Comparison of ENCODE assay signal across 8 cellular contexts in genomic region chrX:23667239-23668177, GRCh38. TPM values are rescaled to one million over a fixed set of nuclear protein-coding genes. Genes with fewer than 3 reads are reported as not detected.
A peak's percentile ranks its signal among the peaks of the same experiment; 100 is the strongest.
DNase-seq lines count a peak whose midpoint lies in the region; ATAC-seq and TF ChIP-seq lines count a peak whose summit lies in the region.

Gene PRDX4, plus strand, starts transcription at chrX:23667493. Its CDS starts 78 bp downstream, at chrX:23667571.

- H3K27ac ChIP-seq in ectodermal cell (ENCODE audit: insufficient read depth, low read depth, low read length, poor library complexity, severe bottlenecking) (no peak within 1 kb of the TSS), lung (ENCODE audit: low read depth in 1 of 2, low read length in 1 of 2) (peak within 1 kb of the TSS; percentile 76 to 97)

- H3K36me3 Mint-ChIP-seq in CD14-positive monocyte, result peaks cover 0 to 5% of the 10 kb centered on the region in 2 donors
- H3K36me3 Mint-ChIP-seq in activated CD4-positive, alpha-beta memory T cell treated with anti-CD3 and anti-CD28 coated beads, Interleukin-2, amount 10 ng/mL, durations not matched to agents 7 days and 5 days (ENCODE audit: low read depth), result peaks cover 8% of the 10 kb centered on the region

- H3K4me3 ChIP-seq in ectodermal cell (ENCODE audit: insufficient read depth, low read depth, low read length), result peak within 1 kb of the TSS; percentile 59
- H3K4me3 ChIP-seq in lung, result peak within 1 kb of the TSS; percentile 71

- H3K27me3 Mint-ChIP-seq in CD14-positive monocyte (ENCODE audit: low read depth in 3 of 3), result peaks cover 0 to 11% (median 0%) of the 10 kb centered on the region in 3 donors
- no peaks in the 10 kb centered on the region for H3K27me3 Mint-ChIP-seq in activated CD4-positive, alpha-beta memory T cell treated with anti-CD3 and anti-CD28 coated beads, Interleukin-2, amount 10 ng/mL, durations not matched to agents 7 days and 5 days

- DNase-seq in CD14-positive monocyte (ENCODE audit: low spot score) (peak; percentile 87), NCI-H82 (lab: John Stamatoyannopoulos, UW) (peak; percentile 91), lung (ENCODE audit: low spot score) (peak; percentile 88)
- peak; percentile 79 for DNase-seq in activated CD4-positive, alpha-beta memory T cell treated with anti-CD3 and anti-CD28 coated beads, Interleukin-2, amount 10 ng/mL, durations not matched to agents 7 days and 5 days
- peak; percentile 49 to 75 (median 62) for DNase-seq in stimulated activated CD4-positive, alpha-beta T cell treated with anti-CD3 and anti-CD28 coated beads, TNF-alpha, amount 100 ng/mL, for 24 hours (ENCODE audit: low read depth in 3 of 3)

- TF ChIP-seq CTCF in CD14-positive monocyte (IDR thresholded peaks at IDR 0.05) (no peak), lung (IDR thresholded peaks at IDR 0.05; ENCODE audit: control extremely low read depth, extremely low read depth) (no peak)

- WGBS in ectodermal cell, 2 experiments, result 0 to 1% methylated on average over 65 to 72 of the region's 73 CpGs
- WGBS in lung, 2 donors, result 1 to 28% methylated on average over 44 to 73 of the region's 73 CpGs

- peaks cover 0 to 7% (median 0%) of the 10 kb centered on the region in 7 donors for H3K9me3 Mint-ChIP-seq in CD14-positive monocyte
- no peaks in the 10 kb centered on the region for H3K9me3 Mint-ChIP-seq in activated CD4-positive, alpha-beta memory T cell treated with anti-CD3 and anti-CD28 coated beads, Interleukin-2, amount 10 ng/mL, durations not matched to agents 7 days and 5 days

- no peaks in the 10 kb centered on the region for H3K9me3 ChIP-seq in ectodermal cell (ENCODE audit: control insufficient read depth, low read length)
- H3K9me3 ChIP-seq in lung (ENCODE audit: control insufficient read depth in 2 of 2, insufficient read depth in 1 of 2, low read length in 1 of 2), result peaks cover 0 to 6% of the 10 kb centered on the region in 2 donors

- intact Hi-C loops in CD14-positive monocyte (cut with micrococcal nuclease), result no loop called here

- CTCF ChIA-PET in activated CD4-positive, alpha-beta memory T cell treated with anti-CD3 and anti-CD28 coated beads, Interleukin-2, amount 10 ng/mL, durations not matched to agents 7 days and 5 days (lab: Charles Lee), result interaction anchor here (1.5 kb wide), 1 partner anchor 386 kb away, joined by 4 read pairs; no protein-coding TSS in a partner anchor

- H3K27me3 ChIP-seq in ectodermal cell (ENCODE audit: control insufficient read depth, insufficient read depth, low read length, poor library complexity, severe bottlenecking) (no peaks in the 10 kb centered on the region), lung (ENCODE audit: control insufficient read depth, insufficient read depth) (no peaks in the 10 kb centered on the region)

- no peaks in the 10 kb centered on the region for H3K4me1 ChIP-seq in ectodermal cell (ENCODE audit: control insufficient read depth, insufficient read depth, low read length)
- no peaks in the 10 kb centered on the region for H3K4me1 ChIP-seq in lung (ENCODE audit: control insufficient read depth in 2 of 2, insufficient read depth in 2 of 2, low read length in 2 of 2)

- H3K36me3 ChIP-seq in ectodermal cell (ENCODE audit: control insufficient read depth, insufficient read depth, low read length), result no peaks in the 10 kb centered on the region
- H3K36me3 ChIP-seq in lung (ENCODE audit: control insufficient read depth in 2 of 2, insufficient read depth in 2 of 2, low read length in 2 of 2), result no peaks in the 10 kb centered on the region

- peak within 1 kb of the TSS; percentile 80 to 86 for H3K4me3 Mint-ChIP-seq in CD14-positive monocyte
- peak within 1 kb of the TSS; percentile 82 for H3K4me3 Mint-ChIP-seq in activated CD4-positive, alpha-beta memory T cell treated with anti-CD3 and anti-CD28 coated beads, Interleukin-2, amount 10 ng/mL, durations not matched to agents 7 days and 5 days

- POLR2A ChIA-PET in activated CD4-positive, alpha-beta memory T cell treated with anti-CD3 and anti-CD28 coated beads, Interleukin-2, amount 10 ng/mL, durations not matched to agents 7 days and 5 days (lab: Charles Lee), result interaction anchor here (0.8 to 3.3 kb wide), 5 partner anchors 76 to 387 kb away, joined by 3 to 17 read pairs (median 5); partner anchors contain the start of genes ACOT9, EIF2S3 and SAT1

- peak within 1 kb of the TSS; percentile 77 to 90 (median 85) for H3K27ac Mint-ChIP-seq in CD14-positive monocyte
- peak within 1 kb of the TSS; percentile 85 for H3K27ac Mint-ChIP-seq in activated CD4-positive, alpha-beta memory T cell treated with anti-CD3 and anti-CD28 coated beads, Interleukin-2, amount 10 ng/mL, durations not matched to agents 7 days and 5 days

- peaks cover 20% of the 10 kb centered on the region for H3K4me1 Mint-ChIP-seq in CD14-positive monocyte
- peaks cover 35% of the 10 kb centered on the region for H3K4me1 Mint-ChIP-seq in activated CD4-positive, alpha-beta memory T cell treated with anti-CD3 and anti-CD28 coated beads, Interleukin-2, amount 10 ng/mL, durations not matched to agents 7 days and 5 days

- ATAC-seq in GM19395 (IDR thresholded peaks at IDR 0.05; ENCODE audit: unreplicated experiment), result peak; percentile 51
- ATAC-seq in HG03558 (IDR thresholded peaks at IDR 0.05; ENCODE audit: extremely low read depth, unreplicated experiment), result peak; percentile 27
- ATAC-seq in lung (ENCODE audit: insufficient read depth, low FRiP score), result peak; percentile 95

RNA-seq across cellular contexts. Expression of gene PRDX4, which starts in this region (rescaled TPM):
- polyA plus RNA-seq in CD14-positive monocyte, result 10 to 100 TPM; 60.6 to 76.2 TPM
- total RNA-seq in activated CD4-positive, alpha-beta memory T cell treated with anti-CD3 and anti-CD28 coated beads, Interleukin-2, amount 10 ng/mL, durations not matched to agents 7 days and 5 days, result 10 to 100 TPM; 34.8 to 35.0 TPM
- polyA plus RNA-seq in ectodermal cell (2013, experiment 1 of 4), result 145 TPM
- polyA plus RNA-seq in ectodermal cell (2013, experiment 2 of 4), result 140 TPM
- 134 TPM for polyA plus RNA-seq in ectodermal cell (2013, experiment 3 of 4)
- polyA plus RNA-seq in ectodermal cell (2013, experiment 4 of 4), result 136 TPM
- 100 to 1,000 TPM in 1 of 2 donors, 10 to 100 TPM in 1; 52.4 to 109 TPM for total RNA-seq in lung
- polyA plus RNA-seq in lung, result 100 to 1,000 TPM in 1 of 2 donors, 10 to 100 TPM in 1; 57.6 to 160 TPM

Comparison
In these comparisons a context has a peak if more than half of its experiments do, and no peak if none do; other contexts are left out.
1. ATAC-seq: peak in every context shown above with its lines; median percentile 95 in lung; 51 in GM19395; 27 in HG03558.